Comparison of ENCODE assay signal across 26 cellular contexts in genomic region chr2:239028253-239028619, GRCh38.
DNase-seq lines count a peak whose midpoint lies in the region; ATAC-seq and TF ChIP-seq lines count a peak whose summit lies in the region.
"Had no signal": no experiment of that assay in that cellular context is flagged by ENCODE, and none has a peak within 500 bp of the region (broad histone marks: within the 10 kb centered on the region; RNA-seq: fewer than 3 reads in every experiment).

No MANE protein-coding gene starts in this region.

- DNase-seq in AG08395 (ENCODE audit: low spot score) = peak; percentile 19
- DNase-seq in AG20443 (ENCODE audit: low spot score) = peak; percentile 45
- peak; percentile 39 for DNase-seq in fibroblast of mammary gland (ENCODE audit: low read depth)
- no peak for DNase-seq in naive thymus-derived CD8-positive, alpha-beta T cell
- DNase-seq in T-helper 2 cell = no peak
- DNase-seq: BE2C; CD8-positive, alpha-beta memory T cell; DMS 273 treated with DMSO at 0.1 percent for 48 hours; DMS79 treated with DMSO at 0.1 percent for 48 hours; GF-D8; IMR-90; KG1; MM.1S; NCI-H2029; NCI-H446; NCI-H524 treated with DMSO at 0.1 percent for 48 hours; NCI-H774; NK-92 treated with Interleukin-12 subunit alpha and Interleukin-12 subunit beta, amount 100 ng/mL, for 24 hours; PC-3; SHP77 treated with DMSO at 0.1 percent for 48 hours had no signal

- peaks cover 3 to 16% (median 12%) of the 10 kb centered on the region in 5 donors for H3K27me3 Mint-ChIP-seq in naive thymus-derived CD8-positive, alpha-beta T cell

- no peak overlapping the region for H3K9ac ChIP-seq in subcutaneous abdominal adipose tissue (ENCODE audit: low read length in 5 of 5)

- H3K4me1 Mint-ChIP-seq in naive thymus-derived CD8-positive, alpha-beta T cell = no peaks in the 10 kb centered on the region
- H3K4me1 Mint-ChIP-seq: CD14-positive monocyte; CD8-positive, alpha-beta memory T cell had no signal

- no peaks in the 10 kb centered on the region for H3K36me3 ChIP-seq in subcutaneous abdominal adipose tissue (ENCODE audit: control insufficient read depth in 5 of 5, insufficient read depth in 5 of 5, low read length in 5 of 5)
- H3K36me3 ChIP-seq: BE2C had no signal

- H3K27ac Mint-ChIP-seq in naive thymus-derived CD8-positive, alpha-beta T cell = no peak overlapping the region
- H3K27ac Mint-ChIP-seq: CD14-positive monocyte; CD8-positive, alpha-beta memory T cell had no signal

- no peaks in the 10 kb centered on the region for H3K9me3 ChIP-seq in subcutaneous abdominal adipose tissue (ENCODE audit: control insufficient read depth in 5 of 5, low read length in 5 of 5)
- H3K9me3 ChIP-seq: A549, BE2C had no signal

- H3K27me3 ChIP-seq in subcutaneous abdominal adipose tissue (ENCODE audit: control insufficient read depth in 5 of 5, insufficient read depth in 4 of 5, low read length in 5 of 5) = peaks cover 0 to 22% (median 15%) of the 10 kb centered on the region in 5 donors

- H3K36me3 Mint-ChIP-seq in naive thymus-derived CD8-positive, alpha-beta T cell = no peaks in the 10 kb centered on the region
- H3K36me3 Mint-ChIP-seq: CD14-positive monocyte; CD8-positive, alpha-beta memory T cell had no signal

- POLR2A ChIA-PET in naive thymus-derived CD8-positive, alpha-beta T cell (lab: Charles Lee) = no interaction called here

- ATAC-seq in naive thymus-derived CD8-positive, alpha-beta T cell = no peak
- no peak for ATAC-seq in GM21786 (IDR thresholded peaks at IDR 0.05; ENCODE audit: unreplicated experiment)
- ATAC-seq: A549, HCT116, PC-3 had no signal

- H3K4me3 ChIP-seq in fibroblast of mammary gland (ENCODE audit: control insufficient read depth, low read depth, low read length) = no peak overlapping the region
- H3K4me3 ChIP-seq in subcutaneous abdominal adipose tissue (ENCODE audit: low read depth in 1 of 5, low read length in 5 of 5) = no peak overlapping the region
- H3K4me3 ChIP-seq: A549 had no signal

- H3K4me3 Mint-ChIP-seq in naive thymus-derived CD8-positive, alpha-beta T cell = no peak overlapping the region
- H3K4me3 Mint-ChIP-seq: CD14-positive monocyte; CD8-positive, alpha-beta memory T cell had no signal

- no peak for TF ChIP-seq CTCF in fibroblast of mammary gland (conservative IDR thresholded peaks at IDR 0.05; ENCODE audit: control insufficient read depth, insufficient read depth, low read depth, low read length)

- H3K4me1 ChIP-seq in subcutaneous abdominal adipose tissue (ENCODE audit: control insufficient read depth in 5 of 5, insufficient read depth in 5 of 5, low read length in 5 of 5) = peaks cover 0 to 13% (median 4%) of the 10 kb centered on the region in 5 donors
- H3K4me1 ChIP-seq: BE2C had no signal

- no peaks in the 10 kb centered on the region for H3K9me3 Mint-ChIP-seq in naive thymus-derived CD8-positive, alpha-beta T cell
- H3K9me3 Mint-ChIP-seq: CD14-positive monocyte; CD8-positive, alpha-beta memory T cell had no signal

- H3K27ac ChIP-seq in subcutaneous abdominal adipose tissue (ENCODE audit: low read depth, low read length) = peak overlapping the region; percentile 10
- H3K27ac ChIP-seq: A549, RWPE1 had no signal

Comparison
In these comparisons a context has a peak if more than half of its experiments do, and no peak if none do; other contexts are left out.
1. DNase-seq: peak in AG08395 (single experiment), AG20443 (single experiment) and fibroblast of mammary gland (single experiment); none in naive thymus-derived CD8-positive, alpha-beta T cell (0 of 10) and T-helper 2 cell (0 of 5).